ENCODE assay signal across 15 cellular contexts in genomic region chr5:158700997-158701391, GRCh38.
DNase-seq lines count a peak whose midpoint lies in the region; ATAC-seq and TF ChIP-seq lines count a peak whose summit lies in the region.
"Had no signal": no experiment of that assay in that cellular context is flagged by ENCODE, and none has a peak within 500 bp of the region (broad histone marks: within the 10 kb centered on the region; RNA-seq: fewer than 3 reads in every experiment).

No MANE protein-coding gene starts in this region.

- H3K4me2 ChIP-seq in osteoblast (ENCODE audit: insufficient read depth, low read length): peak overlapping the region; percentile 69

- no peaks in the 10 kb centered on the region for H4K20me1 ChIP-seq in osteoblast (ENCODE audit: insufficient read depth, low read length)

- H3K4me1 ChIP-seq in left ventricle myocardium inferior (peaks cover 31% of the 10 kb centered on the region), osteoblast (ENCODE audit: insufficient read depth, low read length) (peaks cover 63% of the 10 kb centered on the region), vagina (peaks cover 17% of the 10 kb centered on the region), endodermal cell (ENCODE audit: control insufficient read depth, insufficient read depth, low read length) (peaks cover 6% of the 10 kb centered on the region)
- no peaks in the 10 kb centered on the region for H3K4me1 ChIP-seq in CD8-positive, alpha-beta memory T cell (ENCODE audit: insufficient read depth, low read length)

- H3K27me3 ChIP-seq in left ventricle myocardium inferior (ENCODE audit: low read depth): peaks cover 22% of the 10 kb centered on the region
- H3K27me3 ChIP-seq in osteoblast (ENCODE audit: insufficient read depth, low read length): no peaks in the 10 kb centered on the region
- H3K27me3 ChIP-seq in vagina: no peaks in the 10 kb centered on the region
- no peaks in the 10 kb centered on the region for H3K27me3 ChIP-seq in endodermal cell (ENCODE audit: control insufficient read depth, insufficient read depth, low read length, poor library complexity, severe bottlenecking)
- peaks cover 5% of the 10 kb centered on the region for H3K27me3 ChIP-seq in CD8-positive, alpha-beta memory T cell (ENCODE audit: insufficient read depth, low read length, poor library complexity, severe bottlenecking)

- H2AFZ ChIP-seq in osteoblast (ENCODE audit: low read length): no peak overlapping the region

- no peak for TF ChIP-seq POLR2A in vagina (IDR thresholded peaks at IDR 0.05)

- no peaks in the 10 kb centered on the region for H3K9me3 Mint-ChIP-seq in activated B cell treated with CpG ODN at 0.5 μM for 24 hours
- no peaks in the 10 kb centered on the region for H3K9me3 Mint-ChIP-seq in endodermal cell
- H3K9me3 Mint-ChIP-seq in CD8-positive, alpha-beta memory T cell: no peaks in the 10 kb centered on the region
- H3K9me3 Mint-ChIP-seq: activated naive CD8-positive, alpha-beta T cell treated with anti-CD3 and anti-CD28 coated beads for 36 hours; central memory CD8-positive, alpha-beta T cell had no signal

- H3K27ac ChIP-seq in left ventricle myocardium inferior (replicated peaks) (peak overlapping the region; percentile 70), osteoblast (ENCODE audit: low read depth, low read length) (peak overlapping the region; percentile 99), vagina (peak overlapping the region; percentile 42), endodermal cell (ENCODE audit: low read depth, low read length) (no peak overlapping the region)
- no peak overlapping the region for H3K27ac ChIP-seq in CD8-positive, alpha-beta memory T cell (ENCODE audit: low read depth, low read length)

- no peak for DNase-seq in left ventricle myocardium inferior
- no peak for DNase-seq in cardiac septum (ENCODE audit: low spot score)
- no peak for DNase-seq in activated B cell treated with CpG ODN at 0.5 μM for 24 hours
- DNase-seq in osteoblast (ENCODE audit: insufficient read length, low spot score, missing footprints): no peak
- DNase-seq in vagina (ENCODE audit: extremely low spot score in 2 of 2): no peak
- DNase-seq in endodermal cell: no peak
- DNase-seq in CD8-positive, alpha-beta memory T cell: no peak
- DNase-seq in SK-N-DZ (ENCODE audit: low spot score): no peak
- DNase-seq: activated CD4-positive, CD25-positive, alpha-beta regulatory T cell treated with anti-CD3 and anti-CD28 coated beads, Interleukin-2, amount 50 U/mL, for 72 hours; activated CD8-positive, alpha-beta memory T cell treated with anti-CD3 and anti-CD28 coated beads, Interleukin-2, amount 50 U/mL, for 4 hours; activated naive CD8-positive, alpha-beta T cell treated with anti-CD3 and anti-CD28 coated beads for 36 hours; NCI-H1930; NCI-H526; occipital lobe had no signal

- POLR2A ChIA-PET in activated B cell treated with CpG ODN at 0.5 μM for 24 hours (lab: Charles Lee): interaction anchor here (0.6 to 3.4 kb wide), 6 partner anchors 17 to 405 kb away, joined by 3 to 16 read pairs (median 6); partner anchors contain the start of gene EBF1
- POLR2A ChIA-PET in CD8-positive, alpha-beta memory T cell (lab: Charles Lee): no interaction called here

- peaks cover 36% of the 10 kb centered on the region for H3K4me1 Mint-ChIP-seq in activated B cell treated with CpG ODN at 0.5 μM for 24 hours
- H3K4me1 Mint-ChIP-seq in endodermal cell: peaks cover 28% of the 10 kb centered on the region
- no peaks in the 10 kb centered on the region for H3K4me1 Mint-ChIP-seq in CD8-positive, alpha-beta memory T cell
- H3K4me1 Mint-ChIP-seq: activated naive CD8-positive, alpha-beta T cell treated with anti-CD3 and anti-CD28 coated beads for 36 hours; central memory CD8-positive, alpha-beta T cell had no signal

- CTCF ChIA-PET in activated B cell treated with CpG ODN at 0.5 μM for 24 hours (lab: Charles Lee): interaction anchor here (1.0 to 12.5 kb wide), 3 partner anchors 12 to 626 kb away, joined by 3 to 231 read pairs (median 3); no protein-coding TSS in a partner anchor
- CTCF ChIA-PET in CD8-positive, alpha-beta memory T cell (lab: Charles Lee): interaction anchor here (1.5 kb wide), 1 partner anchor 406 kb away, joined by 6 read pairs; no protein-coding TSS in a partner anchor

- WGBS in endodermal cell (ENCODE audit: insufficient coverage in 1 of 2, insufficient read length in 1 of 2), 2 experiments: 74 to 76% methylated on average over 3 to 5 of the region's 5 CpGs

- H3K27me3 Mint-ChIP-seq in activated B cell treated with CpG ODN at 0.5 μM for 24 hours (no peaks in the 10 kb centered on the region), endodermal cell (ENCODE audit: insufficient read depth) (no peaks in the 10 kb centered on the region)
- H3K27me3 Mint-ChIP-seq in CD8-positive, alpha-beta memory T cell: peaks cover 6 to 14% of the 10 kb centered on the region in 2 donors
- H3K27me3 Mint-ChIP-seq: activated naive CD8-positive, alpha-beta T cell treated with anti-CD3 and anti-CD28 coated beads for 36 hours had no signal

- no peak overlapping the region for H3K9ac ChIP-seq in endodermal cell (ENCODE audit: extremely low read depth, low read length, poor library complexity, severe bottlenecking)

- no peaks in the 10 kb centered on the region for H3K79me2 ChIP-seq in osteoblast (ENCODE audit: insufficient read depth, low read length)

- H3K4me3 Mint-ChIP-seq in activated B cell treated with CpG ODN at 0.5 μM for 24 hours (peak overlapping the region; percentile 15), endodermal cell (no peak overlapping the region)
- no peak overlapping the region for H3K4me3 Mint-ChIP-seq in CD8-positive, alpha-beta memory T cell
- H3K4me3 Mint-ChIP-seq: activated naive CD8-positive, alpha-beta T cell treated with anti-CD3 and anti-CD28 coated beads for 36 hours; central memory CD8-positive, alpha-beta T cell had no signal

- intact Hi-C loops in left ventricle myocardium inferior (cut with micrococcal nuclease) (no loop called here), cardiac septum (cut with DNase I) (no loop called here), activated B cell treated with CpG ODN at 0.5 μM for 24 hours (cut with micrococcal nuclease) (no loop called here), vagina (cut with DNase I) (no loop called here)

- H3K36me3 Mint-ChIP-seq in activated B cell treated with CpG ODN at 0.5 μM for 24 hours (ENCODE audit: low read depth) (peaks cover 89% of the 10 kb centered on the region), endodermal cell (ENCODE audit: low read depth) (no peaks in the 10 kb centered on the region)
- H3K36me3 Mint-ChIP-seq in CD8-positive, alpha-beta memory T cell: no peaks in the 10 kb centered on the region
- H3K36me3 Mint-ChIP-seq: activated naive CD8-positive, alpha-beta T cell treated with anti-CD3 and anti-CD28 coated beads for 36 hours had no signal

- H3K4me3 ChIP-seq in left ventricle myocardium inferior (no peak overlapping the region), osteoblast (ENCODE audit: insufficient read depth, low read length) (peak overlapping the region; percentile 48), vagina (no peak overlapping the region), endodermal cell (ENCODE audit: low read length) (no peak overlapping the region)
- no peak overlapping the region for H3K4me3 ChIP-seq in CD8-positive, alpha-beta memory T cell (ENCODE audit: low read length)

- H3K27ac Mint-ChIP-seq in activated B cell treated with CpG ODN at 0.5 μM for 24 hours: peak overlapping the region; percentile 76
- H3K27ac Mint-ChIP-seq in endodermal cell: no peak overlapping the region
- no peak overlapping the region for H3K27ac Mint-ChIP-seq in CD8-positive, alpha-beta memory T cell
- H3K27ac Mint-ChIP-seq: activated naive CD8-positive, alpha-beta T cell treated with anti-CD3 and anti-CD28 coated beads for 36 hours had no signal

- TF ChIP-seq CTCF in left ventricle myocardium inferior (IDR thresholded peaks at IDR 0.05; ENCODE audit: borderline replicate concordance) (no peak), activated B cell treated with CpG ODN at 0.5 μM for 24 hours (IDR thresholded peaks at IDR 0.05) (no peak), osteoblast (IDR thresholded peaks at IDR 0.05; ENCODE audit: extremely low read depth, low read depth, low read length) (no peak), vagina (IDR thresholded peaks at IDR 0.05) (no peak), endodermal cell (conservative IDR thresholded peaks at IDR 0.05) (no peak)

- H3K9me3 ChIP-seq in left ventricle myocardium inferior (replicated peaks) (no peaks in the 10 kb centered on the region), osteoblast (ENCODE audit: low read depth, low read length) (no peaks in the 10 kb centered on the region), vagina (no peaks in the 10 kb centered on the region), endodermal cell (ENCODE audit: control insufficient read depth, low read length) (no peaks in the 10 kb centered on the region)
- no peaks in the 10 kb centered on the region for H3K9me3 ChIP-seq in CD8-positive, alpha-beta memory T cell (ENCODE audit: low read length)

- H3K36me3 ChIP-seq in left ventricle myocardium inferior (peaks cover 17% of the 10 kb centered on the region), osteoblast (ENCODE audit: insufficient read depth, low read length) (peaks cover 27% of the 10 kb centered on the region), vagina (no peaks in the 10 kb centered on the region), endodermal cell (ENCODE audit: control insufficient read depth, insufficient read depth, low read length) (no peaks in the 10 kb centered on the region)
- H3K36me3 ChIP-seq in CD8-positive, alpha-beta memory T cell (ENCODE audit: insufficient read depth, low read length): no peaks in the 10 kb centered on the region

- no peak for ATAC-seq in activated B cell treated with CpG ODN at 0.5 μM for 24 hours (ENCODE audit: low read depth)

Comparison
In these comparisons a context has a peak if more than half of its experiments do, and no peak if none do; other contexts are left out.
1. H3K27ac ChIP-seq: peak in left ventricle myocardium inferior (single experiment), osteoblast (single experiment) and vagina (single experiment); none in endodermal cell (single experiment) and CD8-positive, alpha-beta memory T cell (single experiment).